Comparison of ENCODE assay signal across 27 cellular contexts in the genomic region with DNA sequence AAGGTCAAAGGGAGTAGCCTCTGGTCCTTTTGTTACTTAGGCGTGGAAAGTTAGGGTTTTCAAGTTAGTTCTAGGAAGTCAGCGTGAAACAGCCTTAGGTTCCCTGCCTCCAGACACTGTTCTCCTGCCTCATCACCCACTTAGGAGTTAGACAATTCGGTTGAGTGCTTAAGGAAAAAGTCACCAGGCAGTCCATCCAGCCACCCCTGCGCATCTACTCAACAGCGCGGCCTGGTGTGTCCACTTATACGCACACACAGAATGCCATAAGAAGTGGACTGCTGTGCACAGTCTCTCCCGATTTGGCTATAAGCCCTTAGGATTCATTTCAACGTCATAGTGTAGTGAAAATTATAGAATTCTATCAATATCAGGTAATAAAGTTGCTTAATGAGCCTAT.
A peak's percentile ranks its signal among the peaks of the same experiment; 100 is the strongest.
DNase-seq lines count a peak whose midpoint lies in the region; ATAC-seq and TF ChIP-seq lines count a peak whose summit lies in the region.
"Had no signal": no experiment of that assay in that cellular context is flagged by ENCODE, and none has a peak within 500 bp of the region (broad histone marks: within the 10 kb centered on the region; RNA-seq: fewer than 3 reads in every experiment).

No MANE protein-coding gene starts in this region.

- no peak overlapping the region for H3K4me3 ChIP-seq in SK-N-SH (ENCODE audit: low read depth in 2 of 2, low read length in 1 of 2)
- H3K4me3 ChIP-seq in uterus: no peak overlapping the region
- H3K4me3 ChIP-seq: MG63, right lobe of liver had no signal

- H3K27me3 ChIP-seq in SK-N-SH (ENCODE audit: insufficient read depth) (no peaks in the 10 kb centered on the region), uterus (no peaks in the 10 kb centered on the region)
- H3K27me3 ChIP-seq: brain microvascular endothelial cell, MG63, right lobe of liver had no signal

- intact Hi-C loops in uterus (cut with DNase I; ENCODE audit: low total_unique reads): loop anchor here (10.0 kb wide), 1 partner anchor 636 kb away; a partner anchor contains a TSS

- no peaks in the 10 kb centered on the region for H3K79me2 ChIP-seq in SK-N-SH (ENCODE audit: insufficient read depth)

- H3K27ac ChIP-seq in SK-N-SH (ENCODE audit: low read depth in 2 of 2, low read length in 1 of 2) (peak overlapping the region in 1 of 2 experiments; percentile 55; a peak in 1 of 4 replicates), uterus (peak overlapping the region; percentile 72 to 76)
- H3K27ac ChIP-seq: brain microvascular endothelial cell, right lobe of liver had no signal

- no peak for ATAC-seq in SK-N-SH treated with all-trans-retinoic acid at 6 μM for 48 hours
- ATAC-seq: activated CD8-positive, alpha-beta T cell treated with anti-CD3 and anti-CD28 coated beads for 36 hours; activated T-helper 17 cell treated with anti-CD3 and anti-CD28 coated beads, Interleukin-2, amount 50 U/mL, for 72 hours had no signal

- H3K4me2 ChIP-seq in SK-N-SH: no peak overlapping the region

- peaks cover 3% of the 10 kb centered on the region for H3K36me3 Mint-ChIP-seq in nephron (ENCODE audit: low read depth)
- H3K36me3 Mint-ChIP-seq: activated naive CD4-positive, alpha-beta T cell treated with anti-CD3 and anti-CD28 coated beads, Interleukin-2, amount 10 ng/mL, durations not matched to agents 7 days and 5 days; CD14-positive monocyte had no signal

- WGBS in SK-N-SH (ENCODE audit: low lambda C conversion rate): 98% methylated on average over 9 of the region's 9 CpGs

- no peaks in the 10 kb centered on the region for H3K9me2 ChIP-seq in SK-N-SH

- no peak overlapping the region for H2AFZ ChIP-seq in SK-N-SH (ENCODE audit: low read depth)

- H3K4me1 ChIP-seq in SK-N-SH (ENCODE audit: control insufficient read depth in 1 of 2, insufficient read depth in 2 of 2, low read depth in 1 of 2, low read length in 1 of 2) (peaks cover 6 to 47% of the 10 kb centered on the region in 2 experiments; a peak in 3 of 4 replicates), uterus (peaks cover 0 to 6% of the 10 kb centered on the region in 2 donors)

- no peak for TF ChIP-seq POLR2A in erythroblast (IDR thresholded peaks at IDR 0.05; ENCODE audit: low read length)
- no peak for TF ChIP-seq POLR2A in uterus (IDR thresholded peaks at IDR 0.05)

- H3K9me3 Mint-ChIP-seq in nephron: no peaks in the 10 kb centered on the region
- H3K9me3 Mint-ChIP-seq: activated CD8-positive, alpha-beta T cell treated with anti-CD3 and anti-CD28 coated beads for 36 hours; activated naive CD4-positive, alpha-beta T cell treated with anti-CD3 and anti-CD28 coated beads, Interleukin-2, amount 10 ng/mL, durations not matched to agents 7 days and 5 days had no signal

- no peak for TF ChIP-seq EP300 in SK-N-SH (IDR thresholded peaks at IDR 0.05; ENCODE audit: borderline replicate concordance in 1 of 2, low read depth in 1 of 2, low read length in 1 of 2)

- H3K9me3 ChIP-seq in SK-N-SH (no peaks in the 10 kb centered on the region), uterus (no peaks in the 10 kb centered on the region)
- H3K9me3 ChIP-seq: MG63, right lobe of liver had no signal

- H3K4me1 Mint-ChIP-seq in nephron: peaks cover 77% of the 10 kb centered on the region
- H3K4me1 Mint-ChIP-seq: activated naive CD4-positive, alpha-beta T cell treated with anti-CD3 and anti-CD28 coated beads, Interleukin-2, amount 10 ng/mL, durations not matched to agents 7 days and 5 days; activated T-helper 17 cell treated with anti-CD3 and anti-CD28 coated beads, Interleukin-2, amount 50 U/mL, for 72 hours had no signal

- CTCF ChIA-PET in SK-N-SH (lab: Yijun Ruan, JAX): no interaction called here

- no peaks in the 10 kb centered on the region for H3F3A ChIP-seq in SK-N-SH (replicated peaks; ENCODE audit: insufficient read depth)

- POLR2A ChIA-PET in SK-N-SH (lab: Yijun Ruan, JAX): no interaction called here

- no peaks in the 10 kb centered on the region for H3K27me3 Mint-ChIP-seq in nephron (ENCODE audit: low read depth)
- H3K27me3 Mint-ChIP-seq: activated CD8-positive, alpha-beta T cell treated with anti-CD3 and anti-CD28 coated beads for 36 hours; activated naive CD4-positive, alpha-beta T cell treated with anti-CD3 and anti-CD28 coated beads, Interleukin-2, amount 10 ng/mL, durations not matched to agents 7 days and 5 days; activated T-helper 17 cell treated with anti-CD3 and anti-CD28 coated beads, Interleukin-2, amount 50 U/mL, for 72 hours had no signal

- TF ChIP-seq RAD21 in SK-N-SH (IDR thresholded peaks at IDR 0.05; ENCODE audit: low read length): no peak

- H4K20me1 ChIP-seq in SK-N-SH (ENCODE audit: insufficient read depth): no peaks in the 10 kb centered on the region

- H3K9ac ChIP-seq in SK-N-SH: no peak overlapping the region

- peak overlapping the region; percentile 67 to 94 (median 94) for H3K27ac Mint-ChIP-seq in nephron
- H3K27ac Mint-ChIP-seq: activated CD8-positive, alpha-beta T cell treated with anti-CD3 and anti-CD28 coated beads for 36 hours; activated naive CD4-positive, alpha-beta T cell treated with anti-CD3 and anti-CD28 coated beads, Interleukin-2, amount 10 ng/mL, durations not matched to agents 7 days and 5 days; activated T-helper 17 cell treated with anti-CD3 and anti-CD28 coated beads, Interleukin-2, amount 50 U/mL, for 72 hours; CD14-positive monocyte had no signal

- H3K36me3 ChIP-seq in SK-N-SH (replicated peaks in 1 of 2; ENCODE audit: control insufficient read depth in 1 of 2, insufficient read depth in 2 of 2, low read length in 1 of 2) (no peaks in the 10 kb centered on the region), uterus (no peaks in the 10 kb centered on the region)
- H3K36me3 ChIP-seq: brain microvascular endothelial cell, MG63, right lobe of liver had no signal

- TF ChIP-seq CTCF in SK-N-SH (IDR thresholded peaks at IDR 0.05): 0 out of 2 replicates have a peak, but pooled peaks have one; percentile 8
- TF ChIP-seq CTCF in nephron (IDR thresholded peaks at IDR 0.05; ENCODE audit: unreplicated experiment in 3 of 3): no peak
- TF ChIP-seq CTCF in uterus (IDR thresholded peaks at IDR 0.05): no peak

- H3K4me3 Mint-ChIP-seq in nephron: no peak overlapping the region
- H3K4me3 Mint-ChIP-seq: activated CD8-positive, alpha-beta T cell treated with anti-CD3 and anti-CD28 coated beads for 36 hours; activated naive CD4-positive, alpha-beta T cell treated with anti-CD3 and anti-CD28 coated beads, Interleukin-2, amount 10 ng/mL, durations not matched to agents 7 days and 5 days; activated T-helper 17 cell treated with anti-CD3 and anti-CD28 coated beads, Interleukin-2, amount 50 U/mL, for 72 hours; CD14-positive monocyte had no signal

- DNase-seq in SK-N-SH: no peak
- peak; percentile 7 to 8 for DNase-seq in erythroblast (lab: John Stamatoyannopoulos, UW)
- no peak for DNase-seq in uterus
- no peak for DNase-seq in DMS79 treated with DMSO at 0.1 percent for 48 hours (lab: John Stamatoyannopoulos, UW)
- DNase-seq in NCI-H510A (lab: John Stamatoyannopoulos, UW): no peak
- DNase-seq in activated CD4-positive, alpha-beta T cell treated with anti-CD3 and anti-CD28 coated beads for 48 hours: no peak
- DNase-seq: 8988T; activated CD4-positive, CD25-positive, alpha-beta regulatory T cell treated with anti-CD3 and anti-CD28 coated beads, Interleukin-2, amount 50 U/mL, for 72 hours; activated CD8-positive, alpha-beta T cell treated with anti-CD3 and anti-CD28 coated beads for 36 hours; activated naive CD4-positive, alpha-beta T cell treated with anti-CD3 and anti-CD28 coated beads, Interleukin-2, amount 10 ng/mL, durations not matched to agents 7 days and 5 days; brain microvascular endothelial cell; DND-41; hypothalamus; KBM-7; mammary epithelial cell; MG63; NCI-H1105 treated with DMSO at 0.1 percent for 48 hours; NCI-H1930; NCI-H526; NK-92 treated with Interleukin-12 subunit alpha and Interleukin-12 subunit beta, amount 100 ng/mL, for 24 hours; right lobe of liver; stimulated activated CD4-positive, alpha-beta T cell treated with anti-CD3 and anti-CD28 coated beads, Interleukin-4, amount 100 ng/mL, for 4 hours; substantia nigra had no signal

TF ChIP-seq in SK-N-SH, 30 proteins besides CTCF, POLR2A, EP300 and RAD21:
- TF ChIP-seq, protein P1, sequence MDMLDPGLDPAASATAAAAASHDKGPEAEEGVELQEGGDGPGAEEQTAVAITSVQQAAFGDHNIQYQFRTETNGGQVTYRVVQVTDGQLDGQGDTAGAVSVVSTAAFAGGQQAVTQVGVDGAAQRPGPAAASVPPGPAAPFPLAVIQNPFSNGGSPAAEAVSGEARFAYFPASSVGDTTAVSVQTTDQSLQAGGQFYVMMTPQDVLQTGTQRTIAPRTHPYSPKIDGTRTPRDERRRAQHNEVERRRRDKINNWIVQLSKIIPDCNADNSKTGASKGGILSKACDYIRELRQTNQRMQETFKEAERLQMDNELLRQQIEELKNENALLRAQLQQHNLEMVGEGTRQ (IDR thresholded peaks at IDR 0.05; ENCODE audit: borderline replicate concordance, low read depth, low read length): no peak
- no peak for TF ChIP-seq MXI1 (IDR thresholded peaks at IDR 0.05; ENCODE audit: low read depth, low read length)
- no peak for TF ChIP-seq JUND (IDR thresholded peaks at IDR 0.05)

TF ChIP-seq in SK-N-SH treated with all-trans-retinoic acid at 6 μM for 48 hours, 23 proteins besides CTCF, POLR2A, EP300 and RAD21 (continues in another document):
- TF ChIP-seq CSDC2 (CRISPR knock-in tag; IDR thresholded peaks at IDR 0.05) (no peak), GLIS3 (CRISPR knock-in tag; IDR thresholded peaks at IDR 0.05) (no peak), PPARA (CRISPR knock-in tag; IDR thresholded peaks at IDR 0.05; ENCODE audit: borderline replicate concordance) (no peak), ZNF8 (CRISPR knock-in tag; IDR thresholded peaks at IDR 0.05) (no peak), ZFP3 (CRISPR knock-in tag; IDR thresholded peaks at IDR 0.05) (no peak)
- TF ChIP-seq, protein P2, sequence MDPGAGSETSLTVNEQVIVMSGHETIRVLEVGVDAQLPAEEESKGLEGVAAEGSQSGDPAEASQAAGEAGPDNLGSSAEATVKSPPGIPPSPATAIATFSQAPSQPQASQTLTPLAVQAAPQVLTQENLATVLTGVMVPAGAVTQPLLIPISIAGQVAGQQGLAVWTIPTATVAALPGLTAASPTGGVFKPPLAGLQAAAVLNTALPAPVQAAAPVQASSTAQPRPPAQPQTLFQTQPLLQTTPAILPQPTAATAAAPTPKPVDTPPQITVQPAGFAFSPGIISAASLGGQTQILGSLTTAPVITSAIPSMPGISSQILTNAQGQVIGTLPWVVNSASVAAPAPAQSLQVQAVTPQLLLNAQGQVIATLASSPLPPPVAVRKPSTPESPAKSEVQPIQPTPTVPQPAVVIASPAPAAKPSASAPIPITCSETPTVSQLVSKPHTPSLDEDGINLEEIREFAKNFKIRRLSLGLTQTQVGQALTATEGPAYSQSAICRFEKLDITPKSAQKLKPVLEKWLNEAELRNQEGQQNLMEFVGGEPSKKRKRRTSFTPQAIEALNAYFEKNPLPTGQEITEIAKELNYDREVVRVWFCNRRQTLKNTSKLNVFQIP (CRISPR knock-in tag; IDR thresholded peaks at IDR 0.05; ENCODE audit: borderline replicate concordance, low read depth): no peak

Comparison
In these comparisons a context has a peak if more than half of its experiments do, and no peak if none do; other contexts are left out.
1. DNase-seq: peak in erythroblast (2 of 2); none in SK-N-SH (single experiment), uterus (0 of 2), DMS79 treated with DMSO at 0.1 percent for 48 hours (single experiment), NCI-H510A (single experiment) and activated CD4-positive, alpha-beta T cell treated with anti-CD3 and anti-CD28 coated beads for 48 hours (single experiment).